ENCODE assay signal across 14 cellular contexts in the genomic region with DNA sequence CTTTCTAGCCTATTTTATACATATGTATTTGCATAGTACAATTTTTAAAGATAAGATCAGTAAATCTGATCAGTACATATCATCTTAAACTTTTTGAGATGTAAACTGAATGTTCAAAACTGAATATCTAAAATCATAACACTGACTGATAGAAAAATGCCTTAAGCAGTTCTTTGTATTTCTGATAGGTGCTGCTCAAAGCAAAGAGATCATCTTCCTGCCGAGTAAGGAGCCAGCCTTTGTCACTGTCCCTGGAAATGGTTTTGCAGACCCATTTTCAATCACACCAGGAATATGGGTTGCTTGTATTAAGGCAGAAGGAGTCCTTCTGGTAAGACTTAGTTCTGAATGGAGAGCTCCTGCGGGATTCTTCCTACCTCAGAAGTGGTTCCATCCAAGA.
DNase-seq lines count a peak whose midpoint lies in the region; ATAC-seq and TF ChIP-seq lines count a peak whose summit lies in the region.
"Had no signal": no experiment of that assay in that cellular context is flagged by ENCODE, and none has a peak within 500 bp of the region (broad histone marks: within the 10 kb centered on the region; RNA-seq: fewer than 3 reads in every experiment).

No MANE protein-coding gene starts in this region.

- TF ChIP-seq EP300 in suprapubic skin (IDR thresholded peaks at IDR 0.05) = no peak

- H3K27ac ChIP-seq in A673 (ENCODE audit: low read depth, low read length, poor library complexity, severe bottlenecking) (no peak overlapping the region), RWPE2 (ENCODE audit: poor library complexity, severe bottlenecking) (peak overlapping the region; percentile 94), suprapubic skin (no peak overlapping the region)

- H3K4me1 ChIP-seq in A673 (ENCODE audit: insufficient read depth, low read length, poor library complexity, severe bottlenecking) = no peaks in the 10 kb centered on the region
- H3K4me1 ChIP-seq in RWPE2 (ENCODE audit: insufficient read depth, poor library complexity, severe bottlenecking) = peaks cover 44% of the 10 kb centered on the region
- H3K4me1 ChIP-seq in suprapubic skin = peaks cover 40% of the 10 kb centered on the region

- BruUV-seq in A673 (replicated peaks; lab: Mats Ljungman, UMichigan) = no TSS peak

- peaks cover 71% of the 10 kb centered on the region for H3K4me1 Mint-ChIP-seq in HFFc6 (ENCODE audit: low read depth)
- peaks cover 40% of the 10 kb centered on the region for H3K4me1 Mint-ChIP-seq in stimulated activated naive CD8-positive, alpha-beta T cell treated with anti-CD3 and anti-CD28 coated beads, Interleukin-15, amount 100 ng/mL, for 72 hours

- H3K4me3 ChIP-seq in A673 (ENCODE audit: low read depth, low read length, poor library complexity, severe bottlenecking) (no peak overlapping the region), RWPE2 (ENCODE audit: severe bottlenecking) (no peak overlapping the region), fibroblast of villous mesenchyme (ENCODE audit: low read depth, low read length) (no peak overlapping the region), suprapubic skin (no peak overlapping the region)

- CTCF ChIA-PET in A673 (lab: Charles Lee) = no interaction called here

- no peak for ATAC-seq in RWPE2 (ENCODE audit: low read depth)
- ATAC-seq in stimulated activated naive CD8-positive, alpha-beta T cell treated with anti-CD3 and anti-CD28 coated beads, Interleukin-15, amount 100 ng/mL, for 72 hours = no peak
- ATAC-seq in GM19035 (IDR thresholded peaks at IDR 0.05; ENCODE audit: unreplicated experiment) = no peak
- no peak for ATAC-seq in omental fat pad (ENCODE audit: low FRiP score)

- H3K27ac Mint-ChIP-seq in HFFc6 = no peak overlapping the region
- H3K27ac Mint-ChIP-seq in stimulated activated naive CD8-positive, alpha-beta T cell treated with anti-CD3 and anti-CD28 coated beads, Interleukin-15, amount 100 ng/mL, for 72 hours = no peak overlapping the region
- H3K27ac Mint-ChIP-seq: progenitor cell of endocrine pancreas had no signal

- intact Hi-C loops in A673 (cut with micrococcal nuclease; ENCODE audit: unreplicated experiment) = no loop called here

- no peaks in the 10 kb centered on the region for H3K36me3 Mint-ChIP-seq in HFFc6 (ENCODE audit: low read depth)

- H3K9me3 Mint-ChIP-seq in HFFc6 = no peaks in the 10 kb centered on the region
- H3K9me3 Mint-ChIP-seq in stimulated activated naive CD8-positive, alpha-beta T cell treated with anti-CD3 and anti-CD28 coated beads, Interleukin-15, amount 100 ng/mL, for 72 hours = no peaks in the 10 kb centered on the region

- H3K27me3 Mint-ChIP-seq in HFFc6 (ENCODE audit: insufficient read depth) = peaks cover 2% of the 10 kb centered on the region; the same call in 1 of the 2 replicates
- peaks cover 7% of the 10 kb centered on the region for H3K27me3 Mint-ChIP-seq in stimulated activated naive CD8-positive, alpha-beta T cell treated with anti-CD3 and anti-CD28 coated beads, Interleukin-15, amount 100 ng/mL, for 72 hours

- POLR2A ChIA-PET in A673 (lab: Charles Lee; ENCODE audit: low non-redundant PET) = no interaction called here

- WGBS in suprapubic skin = 85% methylated on average over 2 of the region's 2 CpGs

- H3K27me3 ChIP-seq in A673 (replicated peaks; ENCODE audit: insufficient read depth, low read depth, low read length, poor library complexity) (no peaks in the 10 kb centered on the region), RWPE2 (ENCODE audit: insufficient read depth, poor library complexity, severe bottlenecking) (no peaks in the 10 kb centered on the region), suprapubic skin (no peaks in the 10 kb centered on the region)

- no peak for TF ChIP-seq POLR2A in suprapubic skin (IDR thresholded peaks at IDR 0.05)

- DNase-seq in A673 (ENCODE audit: low spot score) (no peak), HFFc6 (no peak), RWPE2 (ENCODE audit: low spot score) (no peak), fibroblast of villous mesenchyme (ENCODE audit: low read depth) (no peak), suprapubic skin (ENCODE audit: low spot score in 2 of 2) (no peak), omental fat pad (ENCODE audit: low spot score) (no peak)
- DNase-seq in stimulated activated naive CD8-positive, alpha-beta T cell treated with anti-CD3 and anti-CD28 coated beads, Interleukin-15, amount 100 ng/mL, for 72 hours = no peak
- DNase-seq: activated naive CD4-positive, alpha-beta T cell; caudate nucleus; erythroblast; GOT3; MV-4-11 had no signal

- H3K36me3 ChIP-seq in A673 (ENCODE audit: insufficient read depth, low read length, poor library complexity, severe bottlenecking) (no peaks in the 10 kb centered on the region), RWPE2 (ENCODE audit: low read depth) (peaks cover 19% of the 10 kb centered on the region), suprapubic skin (peaks cover 4% of the 10 kb centered on the region)

- TF ChIP-seq CTCF in A673 (conservative IDR thresholded peaks at IDR 0.05; ENCODE audit: low read depth, low read length) (peak; percentile 26; the same call in 1 of the 2 replicates), HFFc6 (IDR thresholded peaks at IDR 0.05) (peak; percentile 7; the same call in 1 of the 2 replicates), RWPE2 (IDR thresholded peaks at IDR 0.05; ENCODE audit: poor library complexity, severe bottlenecking) (peak; percentile 54), fibroblast of villous mesenchyme (IDR thresholded peaks at IDR 0.05; ENCODE audit: insufficient read depth, low read depth, low read length) (peak; percentile 22), suprapubic skin (IDR thresholded peaks at IDR 0.05) (no peak), omental fat pad (IDR thresholded peaks at IDR 0.05) (no peak)

- no peak overlapping the region for H3K4me3 Mint-ChIP-seq in HFFc6
- H3K4me3 Mint-ChIP-seq in stimulated activated naive CD8-positive, alpha-beta T cell treated with anti-CD3 and anti-CD28 coated beads, Interleukin-15, amount 100 ng/mL, for 72 hours = no peak overlapping the region

- no peaks in the 10 kb centered on the region for H3K9me3 ChIP-seq in A673 (ENCODE audit: low read depth, low read length, poor library complexity, severe bottlenecking)
- H3K9me3 ChIP-seq in RWPE2 (ENCODE audit: severe bottlenecking) = no peaks in the 10 kb centered on the region
- no peaks in the 10 kb centered on the region for H3K9me3 ChIP-seq in suprapubic skin

Comparison
In these comparisons a context has a peak if more than half of its experiments do, and no peak if none do; other contexts are left out.
1. CTCF ChIP-seq: peak in A673 (single experiment), HFFc6 (single experiment), RWPE2 (single experiment) and fibroblast of villous mesenchyme (single experiment); none in suprapubic skin (0 of 2) and omental fat pad (0 of 3).